In genomic region chr18:62523631-62524442, GRCh38 we compare ENCODE assay signal across 8 cellular contexts. TPM values are rescaled to one million over a fixed set of nuclear protein-coding genes. Genes with fewer than 3 reads are reported as not detected.
DNase-seq lines count a peak whose midpoint lies in the region; ATAC-seq and TF ChIP-seq lines count a peak whose summit lies in the region.

No MANE protein-coding gene starts in this region.

- H3K27ac ChIP-seq in CD8-positive, alpha-beta memory T cell (ENCODE audit: low read depth, low read length), result peak overlapping the region; percentile 81
- H3K27ac ChIP-seq in gastroesophageal sphincter (peak overlapping the region; percentile 82 to 100 (median 96)), neutrophil (peak overlapping the region; percentile 99), tibial artery (peak overlapping the region; percentile 99 to 100)

- peak overlapping the region in 7 of 8 donors; percentile 35 to 99 (median 98) for H3K27ac Mint-ChIP-seq in CD8-positive, alpha-beta memory T cell

- H3K9me3 ChIP-seq in CD8-positive, alpha-beta memory T cell (ENCODE audit: low read length), result no peaks in the 10 kb centered on the region
- H3K9me3 ChIP-seq in gastroesophageal sphincter (no peaks in the 10 kb centered on the region), neutrophil (no peaks in the 10 kb centered on the region), tibial artery (no peaks in the 10 kb centered on the region)

- peak; percentile 32 to 76 (median 49) for DNase-seq in CD8-positive, alpha-beta memory T cell
- DNase-seq in RPMI7951 (ENCODE audit: low read depth), result peak; percentile 39
- peak; percentile 31 to 61 (median 37) for DNase-seq in activated naive CD4-positive, alpha-beta T cell (lab: John Stamatoyannopoulos, UW)
- peak; percentile 47 to 76 for DNase-seq in tibial artery

- no peaks in the 10 kb centered on the region for H3K27me3 Mint-ChIP-seq in CD8-positive, alpha-beta memory T cell

- peaks cover 44 to 53% (median 49%) of the 10 kb centered on the region in 3 donors for H3K4me1 Mint-ChIP-seq in CD8-positive, alpha-beta memory T cell

- no peaks in the 10 kb centered on the region for H3K27me3 ChIP-seq in CD8-positive, alpha-beta memory T cell (ENCODE audit: insufficient read depth, low read length, poor library complexity, severe bottlenecking)
- H3K27me3 ChIP-seq in gastroesophageal sphincter (no peaks in the 10 kb centered on the region), neutrophil (peaks cover 14% of the 10 kb centered on the region), tibial artery (no peaks in the 10 kb centered on the region)

- no peaks in the 10 kb centered on the region for H3K9me3 Mint-ChIP-seq in CD8-positive, alpha-beta memory T cell

- WGBS in gastroesophageal sphincter (ENCODE audit: low coverage in 1 of 2), 2 donors, result no CpG with 5 or more reads among the region's 100 CpGs

- H3K4me3 ChIP-seq in CD8-positive, alpha-beta memory T cell (ENCODE audit: low read length), result peak overlapping the region; percentile 81
- H3K4me3 ChIP-seq in gastroesophageal sphincter (peak overlapping the region; percentile 72 to 98), neutrophil (ENCODE audit: low read depth in 1 of 2, low read length in 1 of 2) (peak overlapping the region; percentile 90 to 95), tibial artery (peak overlapping the region; percentile 98)

- POLR2A ChIA-PET in CD8-positive, alpha-beta memory T cell (lab: Charles Lee), result interaction anchor here (0.6 to 4.0 kb wide), 8 partner anchors 16 to 794 kb away, joined by 3 to 40 read pairs (median 4); partner anchors contain the start of gene PHLPP1

- peak; percentile 1 for ATAC-seq in HG02970 (IDR thresholded peaks at IDR 0.05; ENCODE audit: low FRiP score, unreplicated experiment)
- no peak for ATAC-seq in gastroesophageal sphincter
- ATAC-seq in GM19467 (IDR thresholded peaks at IDR 0.05; ENCODE audit: unreplicated experiment), result no peak

- CTCF ChIA-PET in CD8-positive, alpha-beta memory T cell (lab: Charles Lee), result interaction anchor here (1.3 to 3.6 kb wide), 3 partner anchors 18 to 98 kb away, joined by 3 to 21 read pairs (median 7); no protein-coding TSS in a partner anchor

- H3K36me3 ChIP-seq in CD8-positive, alpha-beta memory T cell (ENCODE audit: insufficient read depth, low read length), result no peaks in the 10 kb centered on the region
- H3K36me3 ChIP-seq in gastroesophageal sphincter (no peaks in the 10 kb centered on the region), neutrophil (no peaks in the 10 kb centered on the region), tibial artery (no peaks in the 10 kb centered on the region)

- peak in 1 of 2 donors; percentile 13 for TF ChIP-seq POLR2A in gastroesophageal sphincter (IDR thresholded peaks at IDR 0.05)

- H3K4me1 ChIP-seq in CD8-positive, alpha-beta memory T cell (ENCODE audit: insufficient read depth, low read length), result peaks cover 29% of the 10 kb centered on the region
- H3K4me1 ChIP-seq in gastroesophageal sphincter, result peaks cover 0 to 48% (median 12%) of the 10 kb centered on the region in 3 donors
- peaks cover 32 to 33% of the 10 kb centered on the region in 2 experiments for H3K4me1 ChIP-seq in neutrophil (ENCODE audit: control insufficient read depth in 1 of 2, insufficient read depth in 1 of 2, low read depth in 1 of 2, low read length in 1 of 2)
- H3K4me1 ChIP-seq in tibial artery, result peaks cover 0 to 34% (median 12%) of the 10 kb centered on the region in 4 donors

- peak overlapping the region; percentile 91 to 98 (median 96) for H3K4me3 Mint-ChIP-seq in CD8-positive, alpha-beta memory T cell

- TF ChIP-seq EP300 in gastroesophageal sphincter (IDR thresholded peaks at IDR 0.05), result no peak

- intact Hi-C loops in tibial artery (cut with DNase I; ENCODE audit: low total_unique reads), result loop anchor here (2.0 to 10.0 kb wide), 4 partner anchors 87 to 901 kb away; partner anchors contain the start of genes PIGN, RELCH and VPS4B

- TF ChIP-seq CTCF in gastroesophageal sphincter (IDR thresholded peaks at IDR 0.05), result no peak
- no peak for TF ChIP-seq CTCF in neutrophil (IDR thresholded peaks at IDR 0.05)
- no peak for TF ChIP-seq CTCF in tibial artery (IDR thresholded peaks at IDR 0.05)

- peaks cover 0 to 18% (median 0%) of the 10 kb centered on the region in 3 donors for H3K36me3 Mint-ChIP-seq in CD8-positive, alpha-beta memory T cell

RNA-seq across cellular contexts. Expression of gene ZCCHC2, which starts 1.0 kb away (rescaled TPM):
- 10 to 100 TPM; 36.4 to 37.9 TPM for total RNA-seq in CD8-positive, alpha-beta memory T cell
- polyA plus RNA-seq in CD8-positive, alpha-beta memory T cell, result 2.9 TPM
- 2.1 and 3.8 TPM in 2 replicates for total RNA-seq in RPMI7951 (2014; rRNA removed; shearing (Covaris generic))
- total RNA-seq in gastroesophageal sphincter, result 10 to 100 TPM; 16.8 to 30.8 (median 22.7) TPM
